1 cellular context compared by ENCODE assay signal in the genomic region with DNA sequence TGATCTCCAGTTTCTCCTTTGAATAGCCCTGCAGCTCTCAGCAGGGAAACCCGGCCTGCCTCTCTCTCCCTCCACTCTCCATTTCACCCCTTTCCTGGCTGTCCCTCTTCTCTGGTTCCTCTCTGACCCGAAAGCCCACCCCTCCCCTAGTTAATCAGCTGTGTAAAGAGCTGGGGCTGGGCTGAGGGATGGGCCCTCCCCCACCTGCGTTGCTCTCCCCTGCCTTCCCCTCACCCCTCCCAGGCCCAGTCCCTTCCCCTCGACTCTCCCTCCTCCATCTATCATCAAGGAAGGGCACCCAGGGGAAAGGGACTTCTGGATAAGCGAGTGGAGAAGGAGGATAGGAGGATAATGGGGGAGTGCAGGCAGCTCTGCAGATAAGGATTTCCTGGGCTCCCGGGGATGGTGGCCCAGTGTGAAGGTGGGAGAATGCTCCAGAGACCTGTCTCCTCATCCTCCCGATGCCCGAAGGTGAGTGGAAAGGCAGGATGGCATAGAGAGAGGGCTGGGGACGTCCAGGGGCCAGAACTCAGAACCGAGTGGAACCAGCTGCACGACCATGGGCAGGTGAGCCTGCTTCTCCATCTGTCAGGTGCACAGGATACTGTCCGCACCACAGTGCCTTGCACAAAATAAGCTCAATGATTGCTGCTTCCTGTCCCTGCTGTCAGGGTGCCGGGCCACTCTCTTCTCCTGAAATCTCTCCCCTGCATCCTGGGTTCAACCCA.
TF ChIP-seq lines count a peak whose summit lies in the region.

No MANE protein-coding gene starts in this region.

TF ChIP-seq in WTC11, 78 proteins besides CTCF, POLR2A, EP300 and RAD21:
- TF ChIP-seq, protein P1, sequence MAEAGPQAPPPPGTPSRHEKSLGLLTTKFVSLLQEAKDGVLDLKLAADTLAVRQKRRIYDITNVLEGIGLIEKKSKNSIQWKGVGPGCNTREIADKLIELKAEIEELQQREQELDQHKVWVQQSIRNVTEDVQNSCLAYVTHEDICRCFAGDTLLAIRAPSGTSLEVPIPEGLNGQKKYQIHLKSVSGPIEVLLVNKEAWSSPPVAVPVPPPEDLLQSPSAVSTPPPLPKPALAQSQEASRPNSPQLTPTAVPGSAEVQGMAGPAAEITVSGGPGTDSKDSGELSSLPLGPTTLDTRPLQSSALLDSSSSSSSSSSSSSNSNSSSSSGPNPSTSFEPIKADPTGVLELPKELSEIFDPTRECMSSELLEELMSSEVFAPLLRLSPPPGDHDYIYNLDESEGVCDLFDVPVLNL (CRISPR knock-in tag; IDR thresholded peaks at IDR 0.05; ENCODE audit: borderline replicate concordance, low read depth) = no peak
- TF ChIP-seq SP1 (CRISPR knock-in tag; conservative IDR thresholded peaks at IDR 0.05) = no peak
- TF ChIP-seq NR1H2 (CRISPR knock-in tag; IDR thresholded peaks at IDR 0.05) = no peak
- TF ChIP-seq ELF4 (CRISPR knock-in tag; IDR thresholded peaks at IDR 0.05; ENCODE audit: low read depth) = no peak
- no peak for TF ChIP-seq ZNF121 (CRISPR knock-in tag; IDR thresholded peaks at IDR 0.05)
- TF ChIP-seq, protein P2, sequence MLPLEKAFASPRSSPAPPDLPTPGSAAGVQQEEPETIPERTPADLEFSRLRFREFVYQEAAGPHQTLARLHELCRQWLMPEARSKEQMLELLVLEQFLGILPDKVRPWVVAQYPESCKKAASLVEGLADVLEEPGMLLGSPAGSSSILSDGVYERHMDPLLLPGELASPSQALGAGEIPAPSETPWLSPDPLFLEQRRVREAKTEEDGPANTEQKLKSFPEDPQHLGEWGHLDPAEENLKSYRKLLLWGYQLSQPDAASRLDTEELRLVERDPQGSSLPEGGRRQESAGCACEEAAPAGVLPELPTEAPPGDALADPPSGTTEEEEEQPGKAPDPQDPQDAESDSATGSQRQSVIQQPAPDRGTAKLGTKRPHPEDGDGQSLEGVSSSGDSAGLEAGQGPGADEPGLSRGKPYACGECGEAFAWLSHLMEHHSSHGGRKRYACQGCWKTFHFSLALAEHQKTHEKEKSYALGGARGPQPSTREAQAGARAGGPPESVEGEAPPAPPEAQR (CRISPR knock-in tag; IDR thresholded peaks at IDR 0.05) = no peak
- TF ChIP-seq, protein P3, sequence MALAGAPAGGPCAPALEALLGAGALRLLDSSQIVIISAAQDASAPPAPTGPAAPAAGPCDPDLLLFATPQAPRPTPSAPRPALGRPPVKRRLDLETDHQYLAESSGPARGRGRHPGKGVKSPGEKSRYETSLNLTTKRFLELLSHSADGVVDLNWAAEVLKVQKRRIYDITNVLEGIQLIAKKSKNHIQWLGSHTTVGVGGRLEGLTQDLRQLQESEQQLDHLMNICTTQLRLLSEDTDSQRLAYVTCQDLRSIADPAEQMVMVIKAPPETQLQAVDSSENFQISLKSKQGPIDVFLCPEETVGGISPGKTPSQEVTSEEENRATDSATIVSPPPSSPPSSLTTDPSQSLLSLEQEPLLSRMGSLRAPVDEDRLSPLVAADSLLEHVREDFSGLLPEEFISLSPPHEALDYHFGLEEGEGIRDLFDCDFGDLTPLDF (CRISPR knock-in tag; IDR thresholded peaks at IDR 0.05) = no peak
- TF ChIP-seq GTF2I (CRISPR knock-in tag; conservative IDR thresholded peaks at IDR 0.05) = no peak
- TF ChIP-seq, protein P4, sequence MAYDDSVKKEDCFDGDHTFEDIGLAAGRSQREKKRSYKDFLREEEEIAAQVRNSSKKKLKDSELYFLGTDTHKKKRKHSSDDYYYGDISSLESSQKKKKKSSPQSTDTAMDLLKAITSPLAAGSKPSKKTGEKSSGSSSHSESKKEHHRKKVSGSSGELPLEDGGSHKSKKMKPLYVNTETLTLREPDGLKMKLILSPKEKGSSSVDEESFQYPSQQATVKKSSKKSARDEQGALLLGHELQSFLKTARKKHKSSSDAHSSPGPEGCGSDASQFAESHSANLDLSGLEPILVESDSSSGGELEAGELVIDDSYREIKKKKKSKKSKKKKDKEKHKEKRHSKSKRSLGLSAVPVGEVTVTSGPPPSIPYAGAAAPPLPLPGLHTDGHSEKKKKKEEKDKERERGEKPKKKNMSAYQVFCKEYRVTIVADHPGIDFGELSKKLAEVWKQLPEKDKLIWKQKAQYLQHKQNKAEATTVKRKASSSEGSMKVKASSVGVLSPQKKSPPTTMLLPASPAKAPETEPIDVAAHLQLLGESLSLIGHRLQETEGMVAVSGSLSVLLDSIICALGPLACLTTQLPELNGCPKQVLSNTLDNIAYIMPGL (CRISPR knock-in tag; IDR thresholded peaks at IDR 0.05) = no peak
- no peak for TF ChIP-seq NFYB (CRISPR knock-in tag; conservative IDR thresholded peaks at IDR 0.05; ENCODE audit: low read depth)
- TF ChIP-seq, protein P5, sequence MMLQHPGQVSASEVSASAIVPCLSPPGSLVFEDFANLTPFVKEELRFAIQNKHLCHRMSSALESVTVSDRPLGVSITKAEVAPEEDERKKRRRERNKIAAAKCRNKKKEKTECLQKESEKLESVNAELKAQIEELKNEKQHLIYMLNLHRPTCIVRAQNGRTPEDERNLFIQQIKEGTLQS (CRISPR knock-in tag; conservative IDR thresholded peaks at IDR 0.05) = no peak
- TF ChIP-seq JUN (CRISPR knock-in tag; IDR thresholded peaks at IDR 0.05) = no peak
- TF ChIP-seq IRF2 (CRISPR knock-in tag; IDR thresholded peaks at IDR 0.05; ENCODE audit: borderline replicate concordance, low read depth) = no peak
- TF ChIP-seq ZNF232 (CRISPR knock-in tag; IDR thresholded peaks at IDR 0.05) = no peak
